In the genomic region with DNA sequence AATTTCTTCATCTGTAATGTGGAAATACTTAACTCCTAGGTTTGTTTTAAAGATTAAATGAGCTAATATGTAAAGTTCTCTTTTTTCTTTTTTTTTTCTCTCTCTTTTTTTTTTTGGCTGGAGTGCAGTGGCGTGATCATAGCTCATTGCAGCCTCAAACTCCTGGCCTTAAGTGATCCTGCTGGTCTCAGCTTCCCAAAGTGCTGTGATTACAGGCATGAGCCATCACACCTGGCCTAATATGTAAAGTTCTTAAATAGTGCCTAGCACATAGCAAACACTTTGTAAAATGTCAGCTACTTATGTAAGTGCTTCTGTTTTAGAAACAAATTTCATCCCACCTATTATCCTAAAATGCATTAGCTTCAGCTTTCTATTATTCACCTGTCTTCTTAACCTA, we compare ENCODE assay signal across 25 cellular contexts. TPM values are rescaled to one million over a fixed set of nuclear protein-coding genes. Genes with fewer than 3 reads are reported as not detected.
A peak's percentile ranks its signal among the peaks of the same experiment; 100 is the strongest.
DNase-seq lines count a peak whose midpoint lies in the region; ATAC-seq and TF ChIP-seq lines count a peak whose summit lies in the region.
"Had no signal": no experiment of that assay in that cellular context is flagged by ENCODE, and none has a peak within 500 bp of the region (broad histone marks: within the 10 kb centered on the region; RNA-seq: fewer than 3 reads in every experiment).

No MANE protein-coding gene starts in this region.

- H2AFZ ChIP-seq in mammary epithelial cell (ENCODE audit: low read depth, low read length), result no peak overlapping the region
- H2AFZ ChIP-seq: GM23248 had no signal

- ATAC-seq in activated T-cell treated with anti-CD3 and anti-CD28 coated beads, Interleukin-2, amount 50 U/mL, for 72 hours (replicated peaks in 1 of 2), result no peak
- peak; percentile 36 for ATAC-seq in left ventricle myocardium superior
- no peak for ATAC-seq in T-helper 17 cell
- ATAC-seq in gastrocnemius medialis, result peak in 1 of 2 donors; percentile 38
- no peak for ATAC-seq in GM21390 (IDR thresholded peaks at IDR 0.05; ENCODE audit: unreplicated experiment)
- ATAC-seq: GM12878 had no signal

- no peak overlapping the region for H3K27ac ChIP-seq in right atrium auricular region
- peak overlapping the region; percentile 10 to 76 (median 31) for H3K27ac ChIP-seq in gastrocnemius medialis
- H3K27ac ChIP-seq in mammary epithelial cell (ENCODE audit: insufficient read depth, low read depth, low read length), result no peak overlapping the region
- H3K27ac ChIP-seq: GM23248 had no signal

- peaks cover 67% of the 10 kb centered on the region for H3K36me3 ChIP-seq in right atrium auricular region
- peaks cover 0 to 60% of the 10 kb centered on the region in 2 donors for H3K36me3 ChIP-seq in gastrocnemius medialis
- H3K36me3 ChIP-seq in mammary epithelial cell (ENCODE audit: insufficient read depth, low read length), result peaks cover 5% of the 10 kb centered on the region

- no peaks in the 10 kb centered on the region for H3K9me3 Mint-ChIP-seq in activated T-cell treated with anti-CD3 and anti-CD28 coated beads, Interleukin-2, amount 50 U/mL, for 72 hours
- H3K9me3 Mint-ChIP-seq: CD8-positive, alpha-beta memory T cell had no signal

- no peak for TF ChIP-seq CTCF in right atrium auricular region (IDR thresholded peaks at IDR 0.05)
- TF ChIP-seq CTCF in gastrocnemius medialis (IDR thresholded peaks at IDR 0.05 in 4 of 5, conservative IDR thresholded peaks at IDR 0.05 in 1 of 5), result no peak
- no peak for TF ChIP-seq CTCF in mammary epithelial cell (conservative IDR thresholded peaks at IDR 0.05 in 1 of 2, IDR thresholded peaks at IDR 0.05 in 1 of 2; ENCODE audit: extremely low read depth in 1 of 2, insufficient read depth in 1 of 2, low read depth in 1 of 2, low read length in 2 of 2)

- intact Hi-C loops in left ventricle myocardium superior (cut with micrococcal nuclease) (no loop called here), gastrocnemius medialis (cut with DNase I; ENCODE audit: low total_unique reads) (no loop called here), mammary epithelial cell (cut with micrococcal nuclease) (no loop called here)

- H3K9me3 ChIP-seq in right atrium auricular region (no peaks in the 10 kb centered on the region), T-helper 17 cell (ENCODE audit: control insufficient read depth, low read length, poor library complexity, severe bottlenecking) (no peaks in the 10 kb centered on the region), gastrocnemius medialis (no peaks in the 10 kb centered on the region), mammary epithelial cell (replicated peaks; ENCODE audit: insufficient read depth, low read length) (no peaks in the 10 kb centered on the region)
- H3K9me3 ChIP-seq: BLaER1 treated with 17β-estradiol and CSF1 and Interleukin-3, amounts not matched to agents 10 nM and 100 nM; HAP-1 had no signal

- CTCF ChIA-PET in mammary epithelial cell (lab: Charles Lee; ENCODE audit: low non-redundant PET), result no interaction called here

- H3K27me3 Mint-ChIP-seq in activated T-cell treated with anti-CD3 and anti-CD28 coated beads, Interleukin-2, amount 50 U/mL, for 72 hours (ENCODE audit: low read depth), result no peaks in the 10 kb centered on the region
- no peaks in the 10 kb centered on the region for H3K27me3 Mint-ChIP-seq in T-helper 17 cell
- H3K27me3 Mint-ChIP-seq: B cell; CD8-positive, alpha-beta memory T cell had no signal

- peaks cover 6 to 13% of the 10 kb centered on the region in 2 donors for H3K36me3 Mint-ChIP-seq in activated T-cell treated with anti-CD3 and anti-CD28 coated beads, Interleukin-2, amount 50 U/mL, for 72 hours (ENCODE audit: insufficient read depth in 2 of 2)
- no peaks in the 10 kb centered on the region for H3K36me3 Mint-ChIP-seq in T-helper 17 cell (ENCODE audit: low read depth)

- H3K79me2 ChIP-seq in mammary epithelial cell (ENCODE audit: insufficient read depth, low read length), result no peaks in the 10 kb centered on the region

- no peak overlapping the region for H3K4me3 Mint-ChIP-seq in activated T-cell treated with anti-CD3 and anti-CD28 coated beads, Interleukin-2, amount 50 U/mL, for 72 hours
- no peak overlapping the region for H3K4me3 Mint-ChIP-seq in T-helper 17 cell
- H3K4me3 Mint-ChIP-seq: B cell; CD8-positive, alpha-beta memory T cell had no signal

- peaks cover 6% of the 10 kb centered on the region for H3K4me1 Mint-ChIP-seq in activated T-cell treated with anti-CD3 and anti-CD28 coated beads, Interleukin-2, amount 50 U/mL, for 72 hours (ENCODE audit: low read depth)
- H3K4me1 Mint-ChIP-seq in T-helper 17 cell, result peaks cover 2% of the 10 kb centered on the region
- H3K4me1 Mint-ChIP-seq: B cell had no signal

- BruUV-seq in mammary epithelial cell (replicated peaks; lab: Mats Ljungman, UMichigan), result no TSS peak

- peaks cover 0 to 7% of the 10 kb centered on the region in 2 donors for H3K4me1 ChIP-seq in right atrium auricular region
- peaks cover 6 to 14% of the 10 kb centered on the region in 2 donors for H3K4me1 ChIP-seq in gastrocnemius medialis
- no peaks in the 10 kb centered on the region for H3K4me1 ChIP-seq in mammary epithelial cell (ENCODE audit: insufficient read depth, low read length)
- H3K4me1 ChIP-seq: HAP-1 had no signal

- H3K27me3 ChIP-seq in right atrium auricular region (no peaks in the 10 kb centered on the region), gastrocnemius medialis (no peaks in the 10 kb centered on the region), mammary epithelial cell (ENCODE audit: insufficient read depth, low read length) (no peaks in the 10 kb centered on the region)
- H3K27me3 ChIP-seq: BLaER1 treated with 17β-estradiol and CSF1 and Interleukin-3, amounts not matched to agents 10 nM and 100 nM had no signal

- in situ Hi-C loops in gastrocnemius medialis (cut with MboI; ENCODE audit: low sequenced_read_pairs in 4 of 4), result no loop called here
- in situ Hi-C loops in mammary epithelial cell (cut with MboI; ENCODE audit: low sequenced_read_pairs in 2 of 2), result no loop called here

- H4K20me1 ChIP-seq in mammary epithelial cell (ENCODE audit: insufficient read depth, low read length), result no peaks in the 10 kb centered on the region
- H4K20me1 ChIP-seq: BLaER1 treated with 17β-estradiol and CSF1 and Interleukin-3, amounts not matched to agents 10 nM and 100 nM had no signal

- no peak overlapping the region for H3K9ac ChIP-seq in mammary epithelial cell (ENCODE audit: insufficient read depth, low read length)
- H3K9ac ChIP-seq: BLaER1 treated with 17β-estradiol and CSF1 and Interleukin-3, amounts not matched to agents 10 nM and 100 nM; GM23248 had no signal

- no peak overlapping the region for H3K4me3 ChIP-seq in right atrium auricular region
- H3K4me3 ChIP-seq in gastrocnemius medialis, result no peak overlapping the region
- H3K4me3 ChIP-seq in mammary epithelial cell (replicated peaks in 1 of 3; ENCODE audit: insufficient read depth in 1 of 3, low read depth in 2 of 3, low read length in 3 of 3), result no peak overlapping the region
- H3K4me3 ChIP-seq: BLaER1 treated with 17β-estradiol and CSF1 and Interleukin-3, amounts not matched to agents 10 nM and 100 nM; GM12878; GM23248; HAP-1 had no signal

- WGBS in mammary epithelial cell (ENCODE audit: low coverage, missing lambda C conversion rate), result 100% methylated on average over 1 of the region's 1 CpG

- TF ChIP-seq POLR2A in gastrocnemius medialis (IDR thresholded peaks at IDR 0.05), result no peak

- H3K27ac Mint-ChIP-seq in activated T-cell treated with anti-CD3 and anti-CD28 coated beads, Interleukin-2, amount 50 U/mL, for 72 hours, result peak overlapping the region; percentile 7
- H3K27ac Mint-ChIP-seq in T-helper 17 cell, result peak overlapping the region; percentile 63
- H3K27ac Mint-ChIP-seq: B cell had no signal

- no peak for DNase-seq in activated T-cell treated with anti-CD3 and anti-CD28 coated beads, Interleukin-2, amount 50 U/mL, for 72 hours
- no peak for DNase-seq in activated T-cell treated with anti-CD3 and anti-CD28 coated beads, Interleukin-2, amount 50 U/mL, for 1 hour
- DNase-seq in left ventricle myocardium superior, result no peak
- no peak for DNase-seq in right atrium auricular region (ENCODE audit: low spot score)
- no peak for DNase-seq in T-helper 17 cell
- DNase-seq in gastrocnemius medialis, result no peak
- no peak for DNase-seq in mammary epithelial cell
- DNase-seq: 8988T; CD8-positive, alpha-beta memory T cell; COR-L47; DMS 273 treated with DMSO at 0.1 percent for 48 hours; DMS53; DND-41; EL; GM23248; IMR-90 had no signal

- dilution Hi-C loops in mammary epithelial cell (cut with HindIII; ENCODE audit: low sequenced_read_pairs), result no loop called here

- H3K4me2 ChIP-seq in mammary epithelial cell (ENCODE audit: insufficient read depth, low read depth, low read length), result no peak overlapping the region

RNA-seq across cellular contexts. Expression of a gene that starts 40.0 kb away (rescaled TPM):
- total RNA-seq in activated T-cell treated with anti-CD3 and anti-CD28 coated beads, Interleukin-2, amount 50 U/mL, for 72 hours, result 100 to 1,000 TPM; 129 to 137 TPM
- total RNA-seq in left ventricle myocardium superior (69.2 TPM), right atrium auricular region (10 to 100 TPM in 1 of 2 donors, 1 to 10 TPM in 1; 7.5 to 41.3 TPM), T-helper 17 cell (100 to 1,000 TPM; 609 to 822 TPM), gastrocnemius medialis (1 to 10 TPM in 3 of 4 donors, under 1 TPM in 1; 0.27 to 4.9 (median 2.6) TPM), mammary epithelial cell (10 to 100 TPM; 41.4 to 46.3 TPM)
- 6.2 TPM for polyA plus RNA-seq in mammary epithelial cell
- 7.1 TPM for polyA minus RNA-seq in mammary epithelial cell
- total RNA-seq: GM23248, IMR-90 had no signal
- polyA plus RNA-seq: GM23248 had no signal

RNA-seq across cellular contexts. Expression of a gene that starts 42.0 kb away (rescaled TPM):
- total RNA-seq in activated T-cell treated with anti-CD3 and anti-CD28 coated beads, Interleukin-2, amount 50 U/mL, for 72 hours, result 100 to 1,000 TPM; 102 to 124 TPM
- total RNA-seq in left ventricle myocardium superior (1.5 TPM), right atrium auricular region (1 to 10 TPM; 1.0 to 2.6 TPM), T-helper 17 cell (100 to 1,000 TPM; 352 to 481 TPM), gastrocnemius medialis (1 to 10 TPM in 1 of 4 donors, under 1 TPM in 2, not detected in 1; 0.18 to 1.6 (median 0.65) TPM), mammary epithelial cell (under 1 TPM; under 0.01 to 0.07 TPM)
- polyA plus RNA-seq in mammary epithelial cell, result 0.06 TPM
- polyA minus RNA-seq in mammary epithelial cell, result not detected
- total RNA-seq: GM23248, IMR-90 had no signal
- polyA plus RNA-seq: AG04450, GM23248, IMR-90 had no signal

RNA-seq across cellular contexts. Expression of a gene that starts 57.7 kb away (rescaled TPM):
- total RNA-seq in activated T-cell treated with anti-CD3 and anti-CD28 coated beads, Interleukin-2, amount 50 U/mL, for 72 hours, result under 1 TPM in 1 of 2 donors, not detected in 1; 0.58 TPM
- total RNA-seq in left ventricle myocardium superior, result not detected
- not detected for total RNA-seq in right atrium auricular region
- not detected for total RNA-seq in T-helper 17 cell
- total RNA-seq in gastrocnemius medialis, result not detected
- total RNA-seq in mammary epithelial cell, result under 1 TPM; 0.17 to 0.80 TPM
- 0.14 TPM for polyA plus RNA-seq in mammary epithelial cell
- not detected for polyA minus RNA-seq in mammary epithelial cell
- total RNA-seq: A673; CD8-positive, alpha-beta memory T cell; G401; GM23248; H4; IMR-90 had no signal
- polyA plus RNA-seq: AG04450; CD8-positive, alpha-beta memory T cell; GM23248; IMR-90 had no signal

Comparison
In these comparisons a context has a peak if more than half of its experiments do, and no peak if none do; other contexts are left out.
1. H3K27ac ChIP-seq: peak in gastrocnemius medialis (4 of 4); none in right atrium auricular region (0 of 2) and mammary epithelial cell (single experiment).
2. RNA of a gene that starts 42.0 kb away (total RNA-seq): 352 to 481 TPM in T-helper 17 cell and 102 to 124 TPM in activated T-cell treated with anti-CD3 and anti-CD28 coated beads, Interleukin-2, amount 50 U/mL, for 72 hours; 1.0 to 2.6 TPM in right atrium auricular region, 1.5 TPM in left ventricle myocardium superior (single experiment), 0.18 to 1.6 TPM in gastrocnemius medialis and under 0.01 to 0.07 TPM in mammary epithelial cell; every median in the first group is over 10 times any median in the second.